ENCODE assay signal across 20 cellular contexts in genomic region chr3:177105623-177106022, GRCh38.
DNase-seq lines count a peak whose midpoint lies in the region; ATAC-seq and TF ChIP-seq lines count a peak whose summit lies in the region.
"Had no signal": no experiment of that assay in that cellular context is flagged by ENCODE, and none has a peak within 500 bp of the region (broad histone marks: within the 10 kb centered on the region; RNA-seq: fewer than 3 reads in every experiment).

No MANE protein-coding gene starts in this region.

- peak overlapping the region; percentile 81 for H3K4me2 ChIP-seq in SU-DHL-6 (ENCODE audit: low read depth, low read length, poor library complexity, severe bottlenecking)
- H3K4me2 ChIP-seq: SK-N-SH had no signal

- TF ChIP-seq CTCF in cardiac muscle cell (IDR thresholded peaks at IDR 0.05; ENCODE audit: low read depth, low read length): no peak
- TF ChIP-seq CTCF in left ventricle myocardium inferior (IDR thresholded peaks at IDR 0.05; ENCODE audit: borderline replicate concordance): no peak
- no peak for TF ChIP-seq CTCF in SU-DHL-6 (IDR thresholded peaks at IDR 0.05; ENCODE audit: insufficient read depth, low read length, poor library complexity, severe bottlenecking)

- H3K27me3 ChIP-seq in cardiac muscle cell (no peaks in the 10 kb centered on the region), left ventricle myocardium inferior (ENCODE audit: low read depth) (no peaks in the 10 kb centered on the region), SU-DHL-6 (ENCODE audit: low read length) (no peaks in the 10 kb centered on the region)
- H3K27me3 ChIP-seq: ascending aorta, esophagus muscularis mucosa, foreskin keratinocyte, heart left ventricle, vagina had no signal

- H3K4me1 ChIP-seq in cardiac muscle cell (ENCODE audit: low read depth) (peaks cover 53% of the 10 kb centered on the region), left ventricle myocardium inferior (peaks cover 92% of the 10 kb centered on the region)

- H3K9me3 ChIP-seq in cardiac muscle cell (ENCODE audit: low read depth) (no peaks in the 10 kb centered on the region), left ventricle myocardium inferior (replicated peaks) (no peaks in the 10 kb centered on the region), SU-DHL-6 (ENCODE audit: insufficient read depth, low read length) (no peaks in the 10 kb centered on the region)
- H3K9me3 ChIP-seq: ascending aorta, esophagus muscularis mucosa, heart left ventricle, SK-N-SH, vagina had no signal

- no peaks in the 10 kb centered on the region for H3K36me3 ChIP-seq in cardiac muscle cell
- H3K36me3 ChIP-seq in left ventricle myocardium inferior: no peaks in the 10 kb centered on the region
- peaks cover 5% of the 10 kb centered on the region; the same call in 1 of the 2 replicates for H3K36me3 ChIP-seq in SU-DHL-6 (ENCODE audit: low read length)
- H3K36me3 ChIP-seq: ascending aorta, esophagus muscularis mucosa, heart left ventricle, vagina had no signal

- H3K4me3 ChIP-seq in cardiac muscle cell (no peak overlapping the region), left ventricle myocardium inferior (no peak overlapping the region), SU-DHL-6 (ENCODE audit: insufficient read depth, low read length, poor library complexity, severe bottlenecking) (peak overlapping the region; percentile 4)
- H3K4me3 ChIP-seq: ascending aorta, esophagus muscularis mucosa, heart left ventricle, vagina had no signal

- H2AFZ ChIP-seq in SU-DHL-6 (ENCODE audit: low read depth, low read length, severe bottlenecking): no peak overlapping the region

- peaks cover 85% of the 10 kb centered on the region for H3F3A ChIP-seq in SU-DHL-6 (ENCODE audit: insufficient read depth)

- peaks cover 52% of the 10 kb centered on the region for H4K20me1 ChIP-seq in SU-DHL-6 (ENCODE audit: low read depth, low read length)

- no peaks in the 10 kb centered on the region for H3K9me2 ChIP-seq in SU-DHL-6 (replicated peaks; ENCODE audit: insufficient read depth, low read length)
- H3K9me2 ChIP-seq: SK-N-SH had no signal

- ATAC-seq in left lobe of liver: peak; percentile 61
- no peak for ATAC-seq in GM18520 (IDR thresholded peaks at IDR 0.05; ENCODE audit: unreplicated experiment)
- ATAC-seq in GM21381 (IDR thresholded peaks at IDR 0.05; ENCODE audit: unreplicated experiment): no peak
- no peak for ATAC-seq in HG03039 (IDR thresholded peaks at IDR 0.05; ENCODE audit: unreplicated experiment)
- ATAC-seq: activated CD8-positive, alpha-beta memory T cell treated with anti-CD3 and anti-CD28 coated beads, Interleukin-2, amount 10 ng/mL, durations not matched to agents 7 days and 5 days; foreskin keratinocyte; stimulated activated naive CD8-positive, alpha-beta T cell treated with anti-CD3 and anti-CD28 coated beads, Interleukin-15, amount 100 ng/mL, for 72 hours had no signal

- H3K79me2 ChIP-seq in SU-DHL-6 (ENCODE audit: insufficient read depth, low read length): peaks cover 100% of the 10 kb centered on the region

- peak overlapping the region; percentile 36 for H3K9ac ChIP-seq in SU-DHL-6 (ENCODE audit: low read length)
- H3K9ac ChIP-seq: SK-N-SH had no signal

- H3K27ac ChIP-seq in cardiac muscle cell (peak overlapping the region; percentile 11), left ventricle myocardium inferior (replicated peaks) (no peak overlapping the region), SU-DHL-6 (ENCODE audit: low read depth, low read length) (peak overlapping the region; percentile 82)
- H3K27ac ChIP-seq: ascending aorta, esophagus muscularis mucosa, foreskin keratinocyte, heart left ventricle, vagina had no signal

- DNase-seq in cardiac muscle cell (ENCODE audit: low read depth in 1 of 2, low spot score in 1 of 2) (no peak), left ventricle myocardium inferior (no peak), left lobe of liver (ENCODE audit: low spot score) (no peak), NCI-H1417 treated with DMSO at 0.1 percent for 48 hours (lab: John Stamatoyannopoulos, UW) (no peak)
- DNase-seq: activated CD4-positive, alpha-beta T cell treated with anti-CD3 and anti-CD28 coated beads, Interleukin-2, amount 10 ng/mL, durations not matched to agents 24 days and 14 days; activated CD8-positive, alpha-beta memory T cell treated with anti-CD3 and anti-CD28 coated beads, Interleukin-2, amount 10 ng/mL, durations not matched to agents 7 days and 5 days; activated naive CD4-positive, alpha-beta T cell treated with anti-CD3 and anti-CD28 coated beads, Interleukin-2, amount 10 ng/mL, durations not matched to agents 7 days and 5 days; foreskin keratinocyte; heart left ventricle; kidney; OCI-M1; SK-N-SH; stimulated activated naive CD8-positive, alpha-beta T cell treated with anti-CD3 and anti-CD28 coated beads, Interleukin-15, amount 100 ng/mL, for 72 hours had no signal

- intact Hi-C loops in left ventricle myocardium inferior (cut with micrococcal nuclease): no loop called here
